ENCODE assay signal across 18 cellular contexts in genomic region chr11:19453893-19454292, GRCh38.
DNase-seq lines count a peak whose midpoint lies in the region; TF ChIP-seq lines count a peak whose summit lies in the region.
"Had no signal": no experiment of that assay in that cellular context is flagged by ENCODE, and none has a peak within 500 bp of the region (broad histone marks: within the 10 kb centered on the region; RNA-seq: fewer than 3 reads in every experiment).

No MANE protein-coding gene starts in this region.

- peak overlapping the region; percentile 16 for H3K4me3 Mint-ChIP-seq in glutamatergic neuron (ENCODE audit: unreplicated experiment)
- no peak overlapping the region for H3K4me3 Mint-ChIP-seq in activated naive CD4-positive, alpha-beta T cell treated with anti-CD3 and anti-CD28 coated beads for 36 hours
- H3K4me3 Mint-ChIP-seq: activated T-helper 1 cell treated with anti-CD3 and anti-CD28 coated beads, Interleukin-12 subunit alpha, Interleukin-12 subunit beta, Interleukin-2, Interleukin-4 antibody, amounts not matched to agents 30 ng/mL and 10 ng/mL and 1 ng/mL, durations not matched to agents 14 hours and 24 hours and 36 hours; CD4-positive, alpha-beta T cell; H9 had no signal

- H3K9me3 Mint-ChIP-seq in glutamatergic neuron (ENCODE audit: unreplicated experiment) = peaks cover 11% of the 10 kb centered on the region
- H3K9me3 Mint-ChIP-seq in activated naive CD4-positive, alpha-beta T cell treated with anti-CD3 and anti-CD28 coated beads for 36 hours = no peaks in the 10 kb centered on the region
- H3K9me3 Mint-ChIP-seq: activated T-helper 1 cell treated with anti-CD3 and anti-CD28 coated beads, Interleukin-12 subunit alpha, Interleukin-12 subunit beta, Interleukin-2, Interleukin-4 antibody, amounts not matched to agents 30 ng/mL and 10 ng/mL and 1 ng/mL, durations not matched to agents 14 hours and 24 hours and 36 hours; CD4-positive, alpha-beta T cell; H9 had no signal

- no TSS peak for BruUV-seq in mammary epithelial cell (replicated peaks; lab: Mats Ljungman, UMichigan)

- DNase-seq in HPDE6-E6E7 (ENCODE audit: extremely low spot score) (peak; percentile 73), mammary epithelial cell (peak; percentile 67), glutamatergic neuron (no peak), skeletal muscle cell (ENCODE audit: low read depth) (peak; percentile 82), NCI-H748 treated with DMSO at 0.1 percent for 48 hours (lab: John Stamatoyannopoulos, UW) (no peak), putamen (ENCODE audit: low spot score) (no peak)
- DNase-seq in activated naive CD4-positive, alpha-beta T cell treated with anti-CD3 and anti-CD28 coated beads for 36 hours = no peak
- DNase-seq: CD4-positive, alpha-beta T cell; DND-41; dorsolateral prefrontal cortex; H9; mucosa of descending colon; NCI-H1092; stomach had no signal

- H3K27me3 Mint-ChIP-seq in glutamatergic neuron (ENCODE audit: unreplicated experiment) = peaks cover 2% of the 10 kb centered on the region
- peaks cover 12% of the 10 kb centered on the region for H3K27me3 Mint-ChIP-seq in activated naive CD4-positive, alpha-beta T cell treated with anti-CD3 and anti-CD28 coated beads for 36 hours (ENCODE audit: low read depth)

- 48% methylated on average over 7 of the region's 8 CpGs for WGBS in mammary epithelial cell (ENCODE audit: low coverage, missing lambda C conversion rate)

- no peaks in the 10 kb centered on the region for H3K36me3 ChIP-seq in mammary epithelial cell (ENCODE audit: insufficient read depth, low read length)
- H3K36me3 ChIP-seq: ascending aorta, ovary, stomach had no signal

- H2AFZ ChIP-seq in mammary epithelial cell (ENCODE audit: low read depth, low read length) = no peak overlapping the region

- H3K4me3 ChIP-seq in mammary epithelial cell (replicated peaks in 1 of 3; ENCODE audit: insufficient read depth in 1 of 3, low read depth in 2 of 3, low read length in 3 of 3) (no peak overlapping the region), skeletal muscle cell (ENCODE audit: low read depth, low read length) (no peak overlapping the region)
- H3K4me3 ChIP-seq: ascending aorta, dorsolateral prefrontal cortex, mucosa of descending colon, ovary, SK-N-MC, stomach had no signal

- H3K79me2 ChIP-seq in mammary epithelial cell (ENCODE audit: insufficient read depth, low read length) = no peaks in the 10 kb centered on the region

- dilution Hi-C loops in mammary epithelial cell (cut with HindIII; ENCODE audit: low sequenced_read_pairs) = no loop called here

- intact Hi-C loops in mammary epithelial cell (cut with micrococcal nuclease) = no loop called here
- intact Hi-C loops in activated naive CD4-positive, alpha-beta T cell treated with anti-CD3 and anti-CD28 coated beads for 36 hours (cut with micrococcal nuclease) = no loop called here

- H3K9me3 ChIP-seq in mammary epithelial cell (replicated peaks; ENCODE audit: insufficient read depth, low read length) = no peaks in the 10 kb centered on the region
- H3K9me3 ChIP-seq: ascending aorta, mucosa of descending colon, ovary, stomach had no signal

- no peaks in the 10 kb centered on the region for H3K36me3 Mint-ChIP-seq in glutamatergic neuron (ENCODE audit: unreplicated experiment)
- H3K36me3 Mint-ChIP-seq in activated naive CD4-positive, alpha-beta T cell treated with anti-CD3 and anti-CD28 coated beads for 36 hours (ENCODE audit: low read depth) = no peaks in the 10 kb centered on the region

- H3K4me2 ChIP-seq in mammary epithelial cell (ENCODE audit: insufficient read depth, low read depth, low read length) = no peak overlapping the region

- no peak overlapping the region for H3K27ac Mint-ChIP-seq in glutamatergic neuron (ENCODE audit: unreplicated experiment)
- H3K27ac Mint-ChIP-seq in activated naive CD4-positive, alpha-beta T cell treated with anti-CD3 and anti-CD28 coated beads for 36 hours = no peak overlapping the region
- H3K27ac Mint-ChIP-seq: CD4-positive, alpha-beta T cell; H9 had no signal

- no peak overlapping the region for H3K27ac ChIP-seq in mammary epithelial cell (ENCODE audit: insufficient read depth, low read depth, low read length)
- H3K27ac ChIP-seq: ascending aorta, dorsolateral prefrontal cortex, ovary, SK-N-MC, stomach had no signal

- TF ChIP-seq CTCF in mammary epithelial cell (conservative IDR thresholded peaks at IDR 0.05 in 1 of 2, IDR thresholded peaks at IDR 0.05 in 1 of 2; ENCODE audit: extremely low read depth in 1 of 2, insufficient read depth in 1 of 2, low read depth in 1 of 2, low read length in 2 of 2) (no peak), glutamatergic neuron (IDR thresholded peaks at IDR 0.05; ENCODE audit: partially characterized antibody, unreplicated experiment) (no peak)

- peaks cover 3% of the 10 kb centered on the region for H3K4me1 ChIP-seq in mammary epithelial cell (ENCODE audit: insufficient read depth, low read length)
- H3K4me1 ChIP-seq: ascending aorta, stomach had no signal

- H3K9ac ChIP-seq in mammary epithelial cell (ENCODE audit: insufficient read depth, low read length) = no peak overlapping the region

- H3K27me3 ChIP-seq in mammary epithelial cell (ENCODE audit: insufficient read depth, low read length) = peaks cover 4% of the 10 kb centered on the region
- H3K27me3 ChIP-seq: ascending aorta, dorsolateral prefrontal cortex, ovary, stomach had no signal

- H3K4me1 Mint-ChIP-seq in glutamatergic neuron (ENCODE audit: low read depth, unreplicated experiment) = peaks cover 32% of the 10 kb centered on the region
- H3K4me1 Mint-ChIP-seq in activated naive CD4-positive, alpha-beta T cell treated with anti-CD3 and anti-CD28 coated beads for 36 hours (ENCODE audit: low read depth) = no peaks in the 10 kb centered on the region

- no peaks in the 10 kb centered on the region for H4K20me1 ChIP-seq in mammary epithelial cell (ENCODE audit: insufficient read depth, low read length)

- CTCF ChIA-PET in mammary epithelial cell (lab: Charles Lee; ENCODE audit: low non-redundant PET) = interaction anchor here (0.5 kb wide), 1 partner anchor 195 kb away, joined by 3 read pairs; no protein-coding TSS in a partner anchor
- CTCF ChIA-PET in activated naive CD4-positive, alpha-beta T cell treated with anti-CD3 and anti-CD28 coated beads for 36 hours (lab: Charles Lee) = interaction anchor here (1.1 kb wide), 1 partner anchor 10 kb away, joined by 3 read pairs; no protein-coding TSS in a partner anchor

- in situ Hi-C loops in mammary epithelial cell (cut with MboI; ENCODE audit: low sequenced_read_pairs in 2 of 2) = no loop called here

Comparison
In these comparisons a context has a peak if more than half of its experiments do, and no peak if none do; other contexts are left out.
1. DNase-seq: peak in HPDE6-E6E7 (single experiment), mammary epithelial cell (single experiment) and skeletal muscle cell (single experiment); none in glutamatergic neuron (single experiment), NCI-H748 treated with DMSO at 0.1 percent for 48 hours (single experiment), activated naive CD4-positive, alpha-beta T cell treated with anti-CD3 and anti-CD28 coated beads for 36 hours (single experiment) and putamen (single experiment).